ENCODE assay signal across 17 cellular contexts in genomic region chr11:102220728-102221467, GRCh38.
DNase-seq lines count a peak whose midpoint lies in the region; ATAC-seq, FAIRE-seq and TF ChIP-seq lines count a peak whose summit lies in the region.
"Had no signal": no experiment of that assay in that cellular context is flagged by ENCODE, and none has a peak within 500 bp of the region (broad histone marks: within the 10 kb centered on the region; RNA-seq: fewer than 3 reads in every experiment).

No MANE protein-coding gene starts in this region.

- H3K36me3 ChIP-seq in GM23248 (ENCODE audit: low read depth): peaks cover 61% of the 10 kb centered on the region
- peaks cover 93% of the 10 kb centered on the region for H3K36me3 ChIP-seq in endodermal cell (ENCODE audit: control insufficient read depth, insufficient read depth, low read length)
- peaks cover 4 to 87% of the 10 kb centered on the region in 2 experiments for H3K36me3 ChIP-seq in mesenchymal stem cell (ENCODE audit: control insufficient read depth in 1 of 2, insufficient read depth in 2 of 2, low read depth in 1 of 2, low read length in 2 of 2)
- peaks cover 36% of the 10 kb centered on the region for H3K36me3 ChIP-seq in A673 (ENCODE audit: insufficient read depth, low read length, poor library complexity, severe bottlenecking)

- H3K27me3 ChIP-seq in GM23248 (replicated peaks; ENCODE audit: insufficient read depth): no peaks in the 10 kb centered on the region
- H3K27me3 ChIP-seq in endodermal cell (ENCODE audit: control insufficient read depth, insufficient read depth, low read length, poor library complexity, severe bottlenecking): no peaks in the 10 kb centered on the region
- H3K27me3 ChIP-seq in mesenchymal stem cell (ENCODE audit: control insufficient read depth in 1 of 2, insufficient read depth in 1 of 2, low read length in 2 of 2): no peaks in the 10 kb centered on the region
- no peaks in the 10 kb centered on the region for H3K27me3 ChIP-seq in A673 (replicated peaks; ENCODE audit: insufficient read depth, low read depth, low read length, poor library complexity)
- H3K27me3 ChIP-seq: BLaER1 treated with 17β-estradiol and CSF1 and Interleukin-3, amounts not matched to agents 10 nM and 100 nM; stomach had no signal

- H4K20me1 ChIP-seq in GM23248 (ENCODE audit: insufficient read depth): no peaks in the 10 kb centered on the region
- H4K20me1 ChIP-seq: BLaER1 treated with 17β-estradiol and CSF1 and Interleukin-3, amounts not matched to agents 10 nM and 100 nM had no signal

- no peak overlapping the region for H3K23ac ChIP-seq in mesenchymal stem cell (ENCODE audit: low read length in 2 of 2)

- TF ChIP-seq CTCF in endodermal cell (conservative IDR thresholded peaks at IDR 0.05): no peak
- TF ChIP-seq CTCF in A673 (conservative IDR thresholded peaks at IDR 0.05; ENCODE audit: low read depth, low read length): no peak

- H3K9me2 ChIP-seq in GM23248 (ENCODE audit: insufficient read depth): no peaks in the 10 kb centered on the region

- H3K4me3 Mint-ChIP-seq in endodermal cell: no peak overlapping the region
- no peak overlapping the region for H3K4me3 Mint-ChIP-seq in T-helper 2 cell treated with Interferon-gamma antibody and Interleukin-4, amounts not matched to agents 5 μg/mL and 100 μg/mL, for 36 hours

- no peak overlapping the region for H3K18ac ChIP-seq in mesenchymal stem cell (ENCODE audit: low read depth in 1 of 2, low read length in 2 of 2)

- no peak overlapping the region for H2BK15ac ChIP-seq in mesenchymal stem cell (ENCODE audit: low read depth, poor library complexity, severe bottlenecking)

- WGBS in GM23248 (ENCODE audit: low coverage in 1 of 2, low lambda C conversion rate in 2 of 2, missing lambda C conversion rate in 2 of 2), 2 experiments: 73 to 78% methylated on average over 7 of the region's 7 CpGs
- 97% methylated on average over 5 to 7 of the region's 7 CpGs for WGBS in endodermal cell (ENCODE audit: insufficient coverage in 1 of 2, insufficient read length in 1 of 2), 2 experiments
- 86% methylated on average over 7 of the region's 7 CpGs for WGBS in mesenchymal stem cell

- ATAC-seq in HG03469 (IDR thresholded peaks at IDR 0.05; ENCODE audit: unreplicated experiment): no peak

- POLR2A ChIA-PET in A673 (lab: Charles Lee; ENCODE audit: low non-redundant PET): no interaction called here

- no peak overlapping the region for H4K91ac ChIP-seq in mesenchymal stem cell (ENCODE audit: low read length)

- H3K4me2 ChIP-seq in GM23248 (ENCODE audit: unreplicated experiment) (no peak overlapping the region), mesenchymal stem cell (ENCODE audit: low read length, poor library complexity, severe bottlenecking) (no peak overlapping the region)
- H3K4me2 ChIP-seq: BLaER1 treated with 17β-estradiol and CSF1 and Interleukin-3, amounts not matched to agents 10 nM and 100 nM had no signal

- H3K4me1 ChIP-seq in GM23248 (ENCODE audit: insufficient read depth): peaks cover 46% of the 10 kb centered on the region
- no peaks in the 10 kb centered on the region for H3K4me1 ChIP-seq in endodermal cell (ENCODE audit: control insufficient read depth, insufficient read depth, low read length)
- H3K4me1 ChIP-seq in mesenchymal stem cell (ENCODE audit: control insufficient read depth, insufficient read depth, low read depth, low read length): peaks cover 8% of the 10 kb centered on the region
- peaks cover 11% of the 10 kb centered on the region for H3K4me1 ChIP-seq in A673 (ENCODE audit: insufficient read depth, low read length, poor library complexity, severe bottlenecking)

- CTCF ChIA-PET in A673 (lab: Charles Lee): no interaction called here

- H3K27ac ChIP-seq in GM23248 (peak overlapping the region; percentile 26), endodermal cell (ENCODE audit: low read depth, low read length) (no peak overlapping the region), mesenchymal stem cell (ENCODE audit: low read length, poor library complexity, severe bottlenecking) (peak overlapping the region; percentile 73), A673 (ENCODE audit: low read depth, low read length, poor library complexity, severe bottlenecking) (no peak overlapping the region)
- H3K27ac ChIP-seq: BLaER1 treated with 17β-estradiol and CSF1 and Interleukin-3, amounts not matched to agents 10 nM and 100 nM; stomach had no signal

- DNase-seq in GM23248: peak; percentile 58
- DNase-seq in RPMI7951 (ENCODE audit: low read depth): peak; percentile 59
- no peak for DNase-seq in endodermal cell
- no peak for DNase-seq in mesenchymal stem cell
- DNase-seq in RCC 7860 (ENCODE audit: low spot score): no peak
- no peak for DNase-seq in A673 (ENCODE audit: low spot score)
- DNase-seq in T-helper 2 cell treated with Interferon-gamma antibody and Interleukin-4, amounts not matched to agents 5 μg/mL and 100 μg/mL, for 36 hours (ENCODE audit: low spot score): no peak
- DNase-seq: activated effector memory CD4-positive, alpha-beta T cell treated with anti-CD3 and anti-CD28 coated beads, Interleukin-2, amount 50 U/mL, for 16 hours; DMS53; effector CD8-positive, alpha-beta T cell; kidney; NCI-H2081 treated with DMSO at 0.1 percent for 48 hours; NK-92 treated with Interleukin-12 subunit alpha and Interleukin-12 subunit beta, amount 100 ng/mL, for 24 hours; posterior cingulate gyrus; stomach had no signal

- H3K27ac Mint-ChIP-seq in endodermal cell: peak overlapping the region; percentile 9
- no peak overlapping the region for H3K27ac Mint-ChIP-seq in T-helper 2 cell treated with Interferon-gamma antibody and Interleukin-4, amounts not matched to agents 5 μg/mL and 100 μg/mL, for 36 hours

- no peak overlapping the region for H4K8ac ChIP-seq in mesenchymal stem cell (ENCODE audit: low read length)

- no peak overlapping the region for H2AFZ ChIP-seq in GM23248
- no peak overlapping the region for H2AFZ ChIP-seq in mesenchymal stem cell (ENCODE audit: low read depth, low read length)

- H2BK5ac ChIP-seq in mesenchymal stem cell (ENCODE audit: low read depth, low read length, poor library complexity, severe bottlenecking): peak overlapping the region; percentile 23

- H3K4me3 ChIP-seq in GM23248 (no peak overlapping the region), endodermal cell (ENCODE audit: low read length) (no peak overlapping the region), mesenchymal stem cell (ENCODE audit: insufficient read depth in 1 of 2, low read depth in 1 of 2, low read length in 2 of 2) (no peak overlapping the region), A673 (ENCODE audit: low read depth, low read length, poor library complexity, severe bottlenecking) (no peak overlapping the region)
- H3K4me3 ChIP-seq: BLaER1 treated with 17β-estradiol and CSF1 and Interleukin-3, amounts not matched to agents 10 nM and 100 nM; stomach had no signal

- in situ Hi-C loops in GM23248 (cut with MboI): no loop called here

- peaks cover 59% of the 10 kb centered on the region for H3K36me3 Mint-ChIP-seq in endodermal cell (ENCODE audit: low read depth)
- H3K36me3 Mint-ChIP-seq in T-helper 2 cell treated with Interferon-gamma antibody and Interleukin-4, amounts not matched to agents 5 μg/mL and 100 μg/mL, for 36 hours (ENCODE audit: low read depth): no peaks in the 10 kb centered on the region

- intact Hi-C loops in A673 (cut with micrococcal nuclease; ENCODE audit: unreplicated experiment): no loop called here

- H2AK5ac ChIP-seq in mesenchymal stem cell (ENCODE audit: low read length, severe bottlenecking): no peak overlapping the region

- H2BK12ac ChIP-seq in mesenchymal stem cell (ENCODE audit: low read length in 2 of 2): no peak overlapping the region

- FAIRE-seq in RCC 7860 (lab: Jason Lieb, UNC): no peak
- FAIRE-seq: kidney had no signal

- peaks cover 7% of the 10 kb centered on the region for H3K79me1 ChIP-seq in mesenchymal stem cell (replicated peaks; ENCODE audit: low read length, poor library complexity, severe bottlenecking)

- H3K14ac ChIP-seq in mesenchymal stem cell (ENCODE audit: low read length in 2 of 2): no peak overlapping the region

- peaks cover 82% of the 10 kb centered on the region for H3K79me2 ChIP-seq in GM23248 (ENCODE audit: insufficient read depth)

- BruUV-seq in A673 (replicated peaks; lab: Mats Ljungman, UMichigan): no TSS peak

- no peaks in the 10 kb centered on the region for H3K9me3 Mint-ChIP-seq in endodermal cell
- no peaks in the 10 kb centered on the region for H3K9me3 Mint-ChIP-seq in T-helper 2 cell treated with Interferon-gamma antibody and Interleukin-4, amounts not matched to agents 5 μg/mL and 100 μg/mL, for 36 hours

- no peaks in the 10 kb centered on the region for H3K27me3 Mint-ChIP-seq in endodermal cell (ENCODE audit: insufficient read depth)
- no peaks in the 10 kb centered on the region for H3K27me3 Mint-ChIP-seq in T-helper 2 cell treated with Interferon-gamma antibody and Interleukin-4, amounts not matched to agents 5 μg/mL and 100 μg/mL, for 36 hours (ENCODE audit: low read depth)

- H3K9me3 ChIP-seq in GM23248 (ENCODE audit: low read depth) (no peaks in the 10 kb centered on the region), endodermal cell (ENCODE audit: control insufficient read depth, low read length) (no peaks in the 10 kb centered on the region), mesenchymal stem cell (ENCODE audit: control insufficient read depth, low read length) (no peaks in the 10 kb centered on the region), A673 (ENCODE audit: low read depth, low read length, poor library complexity, severe bottlenecking) (no peaks in the 10 kb centered on the region)
- H3K9me3 ChIP-seq: stomach had no signal

- peaks cover 64% of the 10 kb centered on the region for H3F3A ChIP-seq in GM23248 (ENCODE audit: insufficient read depth)

- peaks cover 5% of the 10 kb centered on the region for H3K4me1 Mint-ChIP-seq in endodermal cell
- H3K4me1 Mint-ChIP-seq in T-helper 2 cell treated with Interferon-gamma antibody and Interleukin-4, amounts not matched to agents 5 μg/mL and 100 μg/mL, for 36 hours (ENCODE audit: low read depth): no peaks in the 10 kb centered on the region

- H3K9ac ChIP-seq in GM23248 (no peak overlapping the region), endodermal cell (ENCODE audit: extremely low read depth, low read length, poor library complexity, severe bottlenecking) (no peak overlapping the region), mesenchymal stem cell (ENCODE audit: low read length) (no peak overlapping the region)
- H3K9ac ChIP-seq: BLaER1 treated with 17β-estradiol and CSF1 and Interleukin-3, amounts not matched to agents 10 nM and 100 nM had no signal

- no peak overlapping the region for H2BK120ac ChIP-seq in mesenchymal stem cell (ENCODE audit: low read depth, low read length)

- no peak overlapping the region for H3K4ac ChIP-seq in mesenchymal stem cell (ENCODE audit: low read depth in 1 of 2, low read length in 2 of 2)

Comparison
In these comparisons a context has a peak if more than half of its experiments do, and no peak if none do; other contexts are left out.
1. DNase-seq: peak in GM23248 (single experiment) and RPMI7951 (single experiment); none in endodermal cell (single experiment), mesenchymal stem cell (single experiment), RCC 7860 (single experiment), A673 (single experiment) and T-helper 2 cell treated with Interferon-gamma antibody and Interleukin-4, amounts not matched to agents 5 μg/mL and 100 μg/mL, for 36 hours (single experiment).
2. H3K27ac ChIP-seq: peak in GM23248 (single experiment) and mesenchymal stem cell (single experiment); none in endodermal cell (single experiment) and A673 (single experiment).